In the genomic region with DNA sequence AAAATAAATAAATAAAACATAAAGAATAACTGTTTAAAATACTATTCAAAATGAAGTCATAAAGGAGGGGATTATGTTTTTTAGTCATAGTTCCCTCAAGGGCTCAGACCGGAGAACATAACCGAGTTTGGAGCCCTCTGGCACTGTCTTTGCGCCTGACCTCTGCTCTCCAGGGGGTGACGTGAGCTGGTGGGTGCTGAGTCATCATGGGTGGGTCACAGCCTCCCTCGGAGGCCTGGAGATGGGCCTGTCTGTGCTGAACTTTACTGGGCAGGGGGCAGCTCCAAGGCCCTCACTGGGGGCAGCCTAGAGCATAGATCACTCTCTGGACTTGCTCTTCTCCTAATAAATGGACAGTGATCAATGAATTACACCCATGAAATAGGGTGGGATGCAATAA, we compare ENCODE assay signal across 1 cellular context.
TF ChIP-seq lines count a peak whose summit lies in the region.

No MANE protein-coding gene starts in this region.

TF ChIP-seq in HepG2, 621 proteins besides CTCF, POLR2A, EP300 and RAD21 (continued from another document and continues in another):
- TF ChIP-seq, protein P1, sequence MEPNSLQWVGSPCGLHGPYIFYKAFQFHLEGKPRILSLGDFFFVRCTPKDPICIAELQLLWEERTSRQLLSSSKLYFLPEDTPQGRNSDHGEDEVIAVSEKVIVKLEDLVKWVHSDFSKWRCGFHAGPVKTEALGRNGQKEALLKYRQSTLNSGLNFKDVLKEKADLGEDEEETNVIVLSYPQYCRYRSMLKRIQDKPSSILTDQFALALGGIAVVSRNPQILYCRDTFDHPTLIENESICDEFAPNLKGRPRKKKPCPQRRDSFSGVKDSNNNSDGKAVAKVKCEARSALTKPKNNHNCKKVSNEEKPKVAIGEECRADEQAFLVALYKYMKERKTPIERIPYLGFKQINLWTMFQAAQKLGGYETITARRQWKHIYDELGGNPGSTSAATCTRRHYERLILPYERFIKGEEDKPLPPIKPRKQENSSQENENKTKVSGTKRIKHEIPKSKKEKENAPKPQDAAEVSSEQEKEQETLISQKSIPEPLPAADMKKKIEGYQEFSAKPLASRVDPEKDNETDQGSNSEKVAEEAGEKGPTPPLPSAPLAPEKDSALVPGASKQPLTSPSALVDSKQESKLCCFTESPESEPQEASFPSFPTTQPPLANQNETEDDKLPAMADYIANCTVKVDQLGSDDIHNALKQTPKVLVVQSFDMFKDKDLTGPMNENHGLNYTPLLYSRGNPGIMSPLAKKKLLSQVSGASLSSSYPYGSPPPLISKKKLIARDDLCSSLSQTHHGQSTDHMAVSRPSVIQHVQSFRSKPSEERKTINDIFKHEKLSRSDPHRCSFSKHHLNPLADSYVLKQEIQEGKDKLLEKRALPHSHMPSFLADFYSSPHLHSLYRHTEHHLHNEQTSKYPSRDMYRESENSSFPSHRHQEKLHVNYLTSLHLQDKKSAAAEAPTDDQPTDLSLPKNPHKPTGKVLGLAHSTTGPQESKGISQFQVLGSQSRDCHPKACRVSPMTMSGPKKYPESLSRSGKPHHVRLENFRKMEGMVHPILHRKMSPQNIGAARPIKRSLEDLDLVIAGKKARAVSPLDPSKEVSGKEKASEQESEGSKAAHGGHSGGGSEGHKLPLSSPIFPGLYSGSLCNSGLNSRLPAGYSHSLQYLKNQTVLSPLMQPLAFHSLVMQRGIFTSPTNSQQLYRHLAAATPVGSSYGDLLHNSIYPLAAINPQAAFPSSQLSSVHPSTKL (CRISPR knock-in tag; IDR thresholded peaks at IDR 0.05): peak; percentile 21; the same call in 1 of the 2 replicates
- TF ChIP-seq PITX1 (CRISPR knock-in tag; IDR thresholded peaks at IDR 0.05): no peak
- TF ChIP-seq, protein P2, sequence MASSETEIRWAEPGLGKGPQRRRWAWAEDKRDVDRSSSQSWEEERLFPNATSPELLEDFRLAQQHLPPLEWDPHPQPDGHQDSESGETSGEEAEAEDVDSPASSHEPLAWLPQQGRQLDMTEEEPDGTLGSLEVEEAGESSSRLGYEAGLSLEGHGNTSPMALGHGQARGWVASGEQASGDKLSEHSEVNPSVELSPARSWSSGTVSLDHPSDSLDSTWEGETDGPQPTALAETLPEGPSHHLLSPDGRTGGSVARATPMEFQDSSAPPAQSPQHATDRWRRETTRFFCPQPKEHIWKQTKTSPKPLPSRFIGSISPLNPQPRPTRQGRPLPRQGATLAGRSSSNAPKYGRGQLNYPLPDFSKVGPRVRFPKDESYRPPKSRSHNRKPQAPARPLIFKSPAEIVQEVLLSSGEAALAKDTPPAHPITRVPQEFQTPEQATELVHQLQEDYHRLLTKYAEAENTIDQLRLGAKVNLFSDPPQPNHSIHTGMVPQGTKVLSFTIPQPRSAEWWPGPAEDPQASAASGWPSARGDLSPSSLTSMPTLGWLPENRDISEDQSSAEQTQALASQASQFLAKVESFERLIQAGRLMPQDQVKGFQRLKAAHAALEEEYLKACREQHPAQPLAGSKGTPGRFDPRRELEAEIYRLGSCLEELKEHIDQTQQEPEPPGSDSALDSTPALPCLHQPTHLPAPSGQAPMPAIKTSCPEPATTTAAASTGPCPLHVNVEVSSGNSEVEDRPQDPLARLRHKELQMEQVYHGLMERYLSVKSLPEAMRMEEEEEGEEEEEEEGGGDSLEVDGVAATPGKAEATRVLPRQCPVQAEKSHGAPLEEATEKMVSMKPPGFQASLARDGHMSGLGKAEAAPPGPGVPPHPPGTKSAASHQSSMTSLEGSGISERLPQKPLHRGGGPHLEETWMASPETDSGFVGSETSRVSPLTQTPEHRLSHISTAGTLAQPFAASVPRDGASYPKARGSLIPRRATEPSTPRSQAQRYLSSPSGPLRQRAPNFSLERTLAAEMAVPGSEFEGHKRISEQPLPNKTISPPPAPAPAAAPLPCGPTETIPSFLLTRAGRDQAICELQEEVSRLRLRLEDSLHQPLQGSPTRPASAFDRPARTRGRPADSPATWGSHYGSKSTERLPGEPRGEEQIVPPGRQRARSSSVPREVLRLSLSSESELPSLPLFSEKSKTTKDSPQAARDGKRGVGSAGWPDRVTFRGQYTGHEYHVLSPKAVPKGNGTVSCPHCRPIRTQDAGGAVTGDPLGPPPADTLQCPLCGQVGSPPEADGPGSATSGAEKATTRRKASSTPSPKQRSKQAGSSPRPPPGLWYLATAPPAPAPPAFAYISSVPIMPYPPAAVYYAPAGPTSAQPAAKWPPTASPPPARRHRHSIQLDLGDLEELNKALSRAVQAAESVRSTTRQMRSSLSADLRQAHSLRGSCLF (CRISPR knock-in tag; IDR thresholded peaks at IDR 0.05; ENCODE audit: borderline replicate concordance): no peak
- no peak; the same call in none of the 2 replicates for TF ChIP-seq GABPB1 (CRISPR knock-in tag; IDR thresholded peaks at IDR 0.05)
- no peak for TF ChIP-seq FOXA3 (CRISPR knock-in tag; IDR thresholded peaks at IDR 0.05)
- TF ChIP-seq, protein P3, sequence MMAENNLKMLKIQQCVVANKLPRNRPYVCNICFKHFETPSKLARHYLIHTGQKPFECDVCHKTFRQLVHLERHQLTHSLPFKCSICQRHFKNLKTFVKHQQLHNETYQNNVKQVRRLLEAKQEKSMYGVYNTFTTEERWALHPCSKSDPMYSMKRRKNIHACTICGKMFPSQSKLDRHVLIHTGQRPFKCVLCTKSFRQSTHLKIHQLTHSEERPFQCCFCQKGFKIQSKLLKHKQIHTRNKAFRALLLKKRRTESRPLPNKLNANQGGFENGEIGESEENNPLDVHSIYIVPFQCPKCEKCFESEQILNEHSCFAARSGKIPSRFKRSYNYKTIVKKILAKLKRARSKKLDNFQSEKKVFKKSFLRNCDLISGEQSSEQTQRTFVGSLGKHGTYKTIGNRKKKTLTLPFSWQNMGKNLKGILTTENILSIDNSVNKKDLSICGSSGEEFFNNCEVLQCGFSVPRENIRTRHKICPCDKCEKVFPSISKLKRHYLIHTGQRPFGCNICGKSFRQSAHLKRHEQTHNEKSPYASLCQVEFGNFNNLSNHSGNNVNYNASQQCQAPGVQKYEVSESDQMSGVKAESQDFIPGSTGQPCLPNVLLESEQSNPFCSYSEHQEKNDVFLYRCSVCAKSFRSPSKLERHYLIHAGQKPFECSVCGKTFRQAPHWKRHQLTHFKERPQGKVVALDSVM (CRISPR knock-in tag; IDR thresholded peaks at IDR 0.05): peak; percentile 91
- peak; percentile 30; the same call in 1 of the 2 replicates for TF ChIP-seq ZFY (CRISPR knock-in tag; IDR thresholded peaks at IDR 0.05)
- no peak for TF ChIP-seq ZNF225 (CRISPR knock-in tag; IDR thresholded peaks at IDR 0.05)
- TF ChIP-seq, protein P4, sequence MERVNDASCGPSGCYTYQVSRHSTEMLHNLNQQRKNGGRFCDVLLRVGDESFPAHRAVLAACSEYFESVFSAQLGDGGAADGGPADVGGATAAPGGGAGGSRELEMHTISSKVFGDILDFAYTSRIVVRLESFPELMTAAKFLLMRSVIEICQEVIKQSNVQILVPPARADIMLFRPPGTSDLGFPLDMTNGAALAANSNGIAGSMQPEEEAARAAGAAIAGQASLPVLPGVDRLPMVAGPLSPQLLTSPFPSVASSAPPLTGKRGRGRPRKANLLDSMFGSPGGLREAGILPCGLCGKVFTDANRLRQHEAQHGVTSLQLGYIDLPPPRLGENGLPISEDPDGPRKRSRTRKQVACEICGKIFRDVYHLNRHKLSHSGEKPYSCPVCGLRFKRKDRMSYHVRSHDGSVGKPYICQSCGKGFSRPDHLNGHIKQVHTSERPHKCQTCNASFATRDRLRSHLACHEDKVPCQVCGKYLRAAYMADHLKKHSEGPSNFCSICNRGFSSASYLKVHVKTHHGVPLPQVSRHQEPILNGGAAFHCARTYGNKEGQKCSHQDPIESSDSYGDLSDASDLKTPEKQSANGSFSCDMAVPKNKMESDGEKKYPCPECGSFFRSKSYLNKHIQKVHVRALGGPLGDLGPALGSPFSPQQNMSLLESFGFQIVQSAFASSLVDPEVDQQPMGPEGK (CRISPR knock-in tag; IDR thresholded peaks at IDR 0.05): peak; percentile 54; the same call in 1 of the 2 replicates
- 0 out of 2 replicates have a peak, but pooled peaks have one; percentile 31 for TF ChIP-seq THAP11 (CRISPR knock-in tag; IDR thresholded peaks at IDR 0.05)
- TF ChIP-seq NFE2L1 (CRISPR knock-in tag; IDR thresholded peaks at IDR 0.05; ENCODE audit: borderline replicate concordance): peak; percentile 85; the same call in 1 of the 2 replicates
- TF ChIP-seq KLF16 (CRISPR knock-in tag; IDR thresholded peaks at IDR 0.05): 0 out of 4 replicates have a peak, but pooled peaks of 1 of the 2 experiments have one; percentile 22
- peak; percentile 37; the same call in 1 of the 2 replicates for TF ChIP-seq ELF3 (CRISPR knock-in tag; IDR thresholded peaks at IDR 0.05)
- TF ChIP-seq RXRB (CRISPR knock-in tag; IDR thresholded peaks at IDR 0.05; ENCODE audit: borderline replicate concordance): peak; percentile 57
- TF ChIP-seq, protein P5, sequence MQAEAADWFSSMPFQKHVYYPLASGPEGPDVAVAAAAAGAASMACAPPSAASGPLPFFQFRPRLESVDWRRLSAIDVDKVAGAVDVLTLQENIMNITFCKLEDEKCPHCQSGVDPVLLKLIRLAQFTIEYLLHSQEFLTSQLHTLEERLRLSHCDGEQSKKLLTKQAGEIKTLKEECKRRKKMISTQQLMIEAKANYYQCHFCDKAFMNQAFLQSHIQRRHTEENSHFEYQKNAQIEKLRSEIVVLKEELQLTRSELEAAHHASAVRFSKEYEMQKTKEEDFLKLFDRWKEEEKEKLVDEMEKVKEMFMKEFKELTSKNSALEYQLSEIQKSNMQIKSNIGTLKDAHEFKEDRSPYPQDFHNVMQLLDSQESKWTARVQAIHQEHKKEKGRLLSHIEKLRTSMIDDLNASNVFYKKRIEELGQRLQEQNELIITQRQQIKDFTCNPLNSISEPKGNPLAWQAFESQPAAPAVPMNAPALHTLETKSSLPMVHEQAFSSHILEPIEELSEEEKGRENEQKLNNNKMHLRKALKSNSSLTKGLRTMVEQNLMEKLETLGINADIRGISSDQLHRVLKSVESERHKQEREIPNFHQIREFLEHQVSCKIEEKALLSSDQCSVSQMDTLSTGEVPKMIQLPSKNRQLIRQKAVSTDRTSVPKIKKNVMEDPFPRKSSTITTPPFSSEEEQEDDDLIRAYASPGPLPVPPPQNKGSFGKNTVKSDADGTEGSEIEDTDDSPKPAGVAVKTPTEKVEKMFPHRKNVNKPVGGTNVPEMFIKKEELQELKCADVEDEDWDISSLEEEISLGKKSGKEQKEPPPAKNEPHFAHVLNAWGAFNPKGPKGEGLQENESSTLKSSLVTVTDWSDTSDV (CRISPR knock-in tag; IDR thresholded peaks at IDR 0.05): no peak
- TF ChIP-seq ZNF564 (CRISPR knock-in tag; IDR thresholded peaks at IDR 0.05): no peak
- TF ChIP-seq AKAP8 (CRISPR knock-in tag; IDR thresholded peaks at IDR 0.05): no peak
- TF ChIP-seq SP1 (IDR thresholded peaks at IDR 0.05): no peak
- TF ChIP-seq SP1 (CRISPR knock-in tag; IDR thresholded peaks at IDR 0.05): 0 out of 2 replicates have a peak, but pooled peaks have one; percentile 33
- TF ChIP-seq, protein P6, sequence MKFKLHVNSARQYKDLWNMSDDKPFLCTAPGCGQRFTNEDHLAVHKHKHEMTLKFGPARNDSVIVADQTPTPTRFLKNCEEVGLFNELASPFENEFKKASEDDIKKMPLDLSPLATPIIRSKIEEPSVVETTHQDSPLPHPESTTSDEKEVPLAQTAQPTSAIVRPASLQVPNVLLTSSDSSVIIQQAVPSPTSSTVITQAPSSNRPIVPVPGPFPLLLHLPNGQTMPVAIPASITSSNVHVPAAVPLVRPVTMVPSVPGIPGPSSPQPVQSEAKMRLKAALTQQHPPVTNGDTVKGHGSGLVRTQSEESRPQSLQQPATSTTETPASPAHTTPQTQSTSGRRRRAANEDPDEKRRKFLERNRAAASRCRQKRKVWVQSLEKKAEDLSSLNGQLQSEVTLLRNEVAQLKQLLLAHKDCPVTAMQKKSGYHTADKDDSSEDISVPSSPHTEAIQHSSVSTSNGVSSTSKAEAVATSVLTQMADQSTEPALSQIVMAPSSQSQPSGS (CRISPR knock-in tag; IDR thresholded peaks at IDR 0.05): peak; percentile 50; the same call in 1 of the 2 replicates
- no peak for TF ChIP-seq ATF7-NPFF (CRISPR knock-in tag; IDR thresholded peaks at IDR 0.05; ENCODE audit: low read depth)
- TF ChIP-seq MAFK (conservative IDR thresholded peaks at IDR 0.05 in 1 of 2, IDR thresholded peaks at IDR 0.05 in 1 of 2; ENCODE audit: low read length in 2 of 2): peak; percentile 87 to 97
- peak; percentile 80 for TF ChIP-seq CREB1 (IDR thresholded peaks at IDR 0.05)
- no peak for TF ChIP-seq CREB1 (CRISPR knock-in tag; IDR thresholded peaks at IDR 0.05)
- TF ChIP-seq HCFC1 (IDR thresholded peaks at IDR 0.05; ENCODE audit: low read depth, low read length): no peak
- no peak for TF ChIP-seq KDM6A (CRISPR knock-in tag; IDR thresholded peaks at IDR 0.05; ENCODE audit: low read depth)
- peak; percentile 58; the same call in 1 of the 2 replicates for TF ChIP-seq SAP130 (CRISPR knock-in tag; IDR thresholded peaks at IDR 0.05; ENCODE audit: low read depth)
- TF ChIP-seq, protein P7, sequence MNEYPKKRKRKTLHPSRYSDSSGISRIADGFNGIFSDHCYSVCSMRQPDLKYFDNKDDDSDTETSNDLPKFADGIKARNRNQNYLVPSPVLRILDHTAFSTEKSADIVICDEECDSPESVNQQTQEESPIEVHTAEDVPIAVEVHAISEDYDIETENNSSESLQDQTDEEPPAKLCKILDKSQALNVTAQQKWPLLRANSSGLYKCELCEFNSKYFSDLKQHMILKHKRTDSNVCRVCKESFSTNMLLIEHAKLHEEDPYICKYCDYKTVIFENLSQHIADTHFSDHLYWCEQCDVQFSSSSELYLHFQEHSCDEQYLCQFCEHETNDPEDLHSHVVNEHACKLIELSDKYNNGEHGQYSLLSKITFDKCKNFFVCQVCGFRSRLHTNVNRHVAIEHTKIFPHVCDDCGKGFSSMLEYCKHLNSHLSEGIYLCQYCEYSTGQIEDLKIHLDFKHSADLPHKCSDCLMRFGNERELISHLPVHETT (CRISPR knock-in tag; conservative IDR thresholded peaks at IDR 0.05): 0 out of 2 replicates have a peak, but pooled peaks have one; percentile 18
- TF ChIP-seq, protein P8, sequence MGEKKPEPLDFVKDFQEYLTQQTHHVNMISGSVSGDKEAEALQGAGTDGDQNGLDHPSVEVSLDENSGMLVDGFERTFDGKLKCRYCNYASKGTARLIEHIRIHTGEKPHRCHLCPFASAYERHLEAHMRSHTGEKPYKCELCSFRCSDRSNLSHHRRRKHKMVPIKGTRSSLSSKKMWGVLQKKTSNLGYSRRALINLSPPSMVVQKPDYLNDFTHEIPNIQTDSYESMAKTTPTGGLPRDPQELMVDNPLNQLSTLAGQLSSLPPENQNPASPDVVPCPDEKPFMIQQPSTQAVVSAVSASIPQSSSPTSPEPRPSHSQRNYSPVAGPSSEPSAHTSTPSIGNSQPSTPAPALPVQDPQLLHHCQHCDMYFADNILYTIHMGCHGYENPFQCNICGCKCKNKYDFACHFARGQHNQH (CRISPR knock-in tag; IDR thresholded peaks at IDR 0.05): peak; percentile 34; the same call in 1 of the 2 replicates
- TF ChIP-seq, protein P9, sequence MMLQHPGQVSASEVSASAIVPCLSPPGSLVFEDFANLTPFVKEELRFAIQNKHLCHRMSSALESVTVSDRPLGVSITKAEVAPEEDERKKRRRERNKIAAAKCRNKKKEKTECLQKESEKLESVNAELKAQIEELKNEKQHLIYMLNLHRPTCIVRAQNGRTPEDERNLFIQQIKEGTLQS (CRISPR knock-in tag; IDR thresholded peaks at IDR 0.05): peak; percentile 94
